21 cellular contexts compared by ENCODE assay signal in genomic region chr7:94044806-94045205, GRCh38.
"Had no signal": no experiment of that assay in that cellular context is flagged by ENCODE, and none has a peak within 500 bp of the region (broad histone marks: within the 10 kb centered on the region; RNA-seq: fewer than 3 reads in every experiment).

No MANE protein-coding gene starts in this region.

- DNase-seq: activated CD4-positive, alpha-beta T cell treated with anti-CD3 and anti-CD28 coated beads for 36 hours; activated CD4-positive, alpha-beta T cell treated with anti-CD3 and anti-CD28 coated beads, Interleukin-2, amount 50 U/mL, for 48 hours; activated naive CD4-positive, alpha-beta T cell treated with Interleukin-2 at 50 U/mL for 16 hours; activated naive CD8-positive, alpha-beta T cell treated with anti-CD3 and anti-CD28 coated beads, Interleukin-2, amount 10 ng/mL, durations not matched to agents 7 days and 5 days; activated T-cell treated with anti-CD3 and anti-CD28 coated beads, Interleukin-2, amount 50 U/mL, for 48 hours; amygdala; cortex of kidney; endodermal cell; esophagus squamous epithelium; gastrocnemius medialis; hypothalamus; left ventricle myocardium inferior; naive thymus-derived CD4-positive, alpha-beta T cell; small intestine; stimulated activated CD8-positive, alpha-beta memory T cell treated with anti-CD3 and anti-CD28 coated beads, Interleukin-4, amount 100 ng/mL, for 48 hours; stimulated activated naive CD8-positive, alpha-beta T cell treated with anti-CD3 and anti-CD28 coated beads, Interleukin-15, Interleukin-2, amounts not matched to agents 100 U/mL and 50 U/mL, for 24 hours; T1000; upper lobe of left lung had no signal

- ATAC-seq: activated CD4-positive, alpha-beta T cell treated with anti-CD3 and anti-CD28 coated beads for 36 hours; gastrocnemius medialis; naive thymus-derived CD4-positive, alpha-beta T cell; sciatic nerve; stimulated activated naive CD8-positive, alpha-beta T cell treated with anti-CD3 and anti-CD28 coated beads, Interleukin-15, Interleukin-2, amounts not matched to agents 100 U/mL and 50 U/mL, for 24 hours; WTC11 had no signal

- H3K9me3 Mint-ChIP-seq: activated naive CD8-positive, alpha-beta T cell treated with anti-CD3 and anti-CD28 coated beads, Interleukin-2, amount 10 ng/mL, durations not matched to agents 7 days and 5 days; endodermal cell; naive thymus-derived CD4-positive, alpha-beta T cell; neural crest cell; WTC11 had no signal

- H3K36me3 Mint-ChIP-seq: activated naive CD8-positive, alpha-beta T cell treated with anti-CD3 and anti-CD28 coated beads, Interleukin-2, amount 10 ng/mL, durations not matched to agents 7 days and 5 days; naive thymus-derived CD4-positive, alpha-beta T cell; WTC11 had no signal

- H3K4me3 Mint-ChIP-seq: activated CD4-positive, alpha-beta T cell treated with anti-CD3 and anti-CD28 coated beads for 36 hours; activated naive CD8-positive, alpha-beta T cell treated with anti-CD3 and anti-CD28 coated beads, Interleukin-2, amount 10 ng/mL, durations not matched to agents 7 days and 5 days; endodermal cell; naive thymus-derived CD4-positive, alpha-beta T cell; neural crest cell; WTC11 had no signal

- H3K27ac Mint-ChIP-seq: activated CD4-positive, alpha-beta T cell treated with anti-CD3 and anti-CD28 coated beads for 36 hours; activated naive CD8-positive, alpha-beta T cell treated with anti-CD3 and anti-CD28 coated beads, Interleukin-2, amount 10 ng/mL, durations not matched to agents 7 days and 5 days; endodermal cell; naive thymus-derived CD4-positive, alpha-beta T cell; WTC11 had no signal
